14 cellular contexts compared by ENCODE assay signal in genomic region chr1:165551469-165551868, GRCh38. TPM values are rescaled to one million over a fixed set of nuclear protein-coding genes. Genes with fewer than 3 reads are reported as not detected.
A peak's percentile ranks its signal among the peaks of the same experiment; 100 is the strongest.
DNase-seq lines count a peak whose midpoint lies in the region; ATAC-seq and TF ChIP-seq lines count a peak whose summit lies in the region.
"Had no signal": no experiment of that assay in that cellular context is flagged by ENCODE, and none has a peak within 500 bp of the region (broad histone marks: within the 10 kb centered on the region; RNA-seq: fewer than 3 reads in every experiment).

No MANE protein-coding gene starts in this region.

- H3K27ac ChIP-seq in left ventricle myocardium inferior (replicated peaks), result no peak overlapping the region
- H3K27ac ChIP-seq: C4-2B had no signal

- in situ Hi-C loops in G401 (cut with HindIII; ENCODE audit: low sequenced_read_pairs), result no loop called here

- no peaks in the 10 kb centered on the region for H3K36me3 ChIP-seq in left ventricle myocardium inferior
- H3K36me3 ChIP-seq: BE2C had no signal

- intact Hi-C loops in Right ventricle myocardium superior (cut with DNase I) (no loop called here), left ventricle myocardium inferior (cut with micrococcal nuclease) (no loop called here)

- peaks cover 7% of the 10 kb centered on the region for H3K4me1 ChIP-seq in left ventricle myocardium inferior
- H3K4me1 ChIP-seq: BE2C had no signal

- H3K27me3 ChIP-seq in left ventricle myocardium inferior (ENCODE audit: low read depth), result peaks cover 17% of the 10 kb centered on the region
- H3K27me3 ChIP-seq: BE2C had no signal

- DNase-seq in Right ventricle myocardium superior (no peak), left ventricle myocardium inferior (no peak), G401 (ENCODE audit: low spot score) (peak; percentile 48), cerebellar cortex (ENCODE audit: low spot score) (peak; percentile 39), foreskin fibroblast (peak; percentile 4 to 39), NCI-H2196 treated with DMSO at 0.1 percent for 48 hours (lab: John Stamatoyannopoulos, UW; ENCODE audit: unreplicated experiment) (no peak)
- no peak for DNase-seq in activated CD4-positive, alpha-beta T cell treated with anti-CD3 and anti-CD28 coated beads for 4 hours
- DNase-seq: BE2C; CD4-positive, alpha-beta memory T cell; DND-41 had no signal

- no peaks in the 10 kb centered on the region for H3K9me3 ChIP-seq in left ventricle myocardium inferior (replicated peaks)
- H3K9me3 ChIP-seq: BE2C had no signal

- H3K4me3 ChIP-seq in left ventricle myocardium inferior (no peak overlapping the region), foreskin fibroblast (ENCODE audit: low read depth in 1 of 2, low read length in 2 of 2) (no peak overlapping the region)

- ATAC-seq in Right ventricle myocardium superior (ENCODE audit: poor library complexity) (peak; percentile 34), GM21515 (IDR thresholded peaks at IDR 0.05; ENCODE audit: unreplicated experiment) (no peak)
- ATAC-seq: HCT116 had no signal

- TF ChIP-seq CTCF in left ventricle myocardium inferior (IDR thresholded peaks at IDR 0.05; ENCODE audit: borderline replicate concordance) (no peak), foreskin fibroblast (IDR thresholded peaks at IDR 0.05; ENCODE audit: low read depth, low read length) (no peak)

RNA-seq across cellular contexts. Expression of gene LRRC52, which starts 7.7 kb away (rescaled TPM):
- total RNA-seq in Right ventricle myocardium superior (0.38 TPM), left ventricle myocardium inferior (1.8 TPM)
- total RNA-seq in G401 (2014; rRNA removed; shearing (Covaris generic)), result not detected in 2 replicates
- total RNA-seq: CD4-positive, alpha-beta memory T cell; HT1080 had no signal

Comparison
In these comparisons a context has a peak if more than half of its experiments do, and no peak if none do; other contexts are left out.
1. DNase-seq: peak in G401 (single experiment), cerebellar cortex (single experiment) and foreskin fibroblast (2 of 2); none in Right ventricle myocardium superior (single experiment), left ventricle myocardium inferior (single experiment), NCI-H2196 treated with DMSO at 0.1 percent for 48 hours (single experiment) and activated CD4-positive, alpha-beta T cell treated with anti-CD3 and anti-CD28 coated beads for 4 hours (0 of 2).